9 cellular contexts compared by ENCODE assay signal in genomic region chr6:153131037-153131981, GRCh38. TPM values are rescaled to one million over a fixed set of nuclear protein-coding genes. Genes with fewer than 3 reads are reported as not detected.
DNase-seq lines count a peak whose midpoint lies in the region; ATAC-seq, FAIRE-seq and TF ChIP-seq lines count a peak whose summit lies in the region.
"Had no signal": no experiment of that assay in that cellular context is flagged by ENCODE, and none has a peak within 500 bp of the region (broad histone marks: within the 10 kb centered on the region; RNA-seq: fewer than 3 reads in every experiment).

A gene with protein sequence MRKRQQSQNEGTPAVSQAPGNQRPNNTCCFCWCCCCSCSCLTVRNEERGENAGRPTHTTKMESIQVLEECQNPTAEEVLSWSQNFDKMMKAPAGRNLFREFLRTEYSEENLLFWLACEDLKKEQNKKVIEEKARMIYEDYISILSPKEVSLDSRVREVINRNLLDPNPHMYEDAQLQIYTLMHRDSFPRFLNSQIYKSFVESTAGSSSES (minus strand): TSS chr6:153131282. CDS start chr6:153044018, 87,264 bp downstream.

- POLR2A ChIA-PET in GM10248 (lab: Yijun Ruan, JAX) = no interaction called here

- H3K79me2 ChIP-seq in MM.1S (ENCODE audit: low read length) = no peaks in the 10 kb centered on the region

- no peaks in the 10 kb centered on the region for H3K4me1 ChIP-seq in MM.1S (ENCODE audit: low read length)
- H3K4me1 ChIP-seq in endocrine pancreas (ENCODE audit: control insufficient read depth, insufficient read depth, low read length) = peaks cover 16% of the 10 kb centered on the region

- no peak within 1 kb of the TSS for H3K27ac ChIP-seq in MM.1S (ENCODE audit: low read length)
- peak within 1 kb of the TSS; percentile 74 for H3K27ac ChIP-seq in WERI-Rb-1

- no peaks in the 10 kb centered on the region for H3K36me3 ChIP-seq in MM.1S (replicated peaks; ENCODE audit: insufficient read depth, low read length)
- H3K36me3 ChIP-seq in WERI-Rb-1 = no peaks in the 10 kb centered on the region
- H3K36me3 ChIP-seq in endocrine pancreas (ENCODE audit: control insufficient read depth, insufficient read depth, low read length) = no peaks in the 10 kb centered on the region

- no peaks in the 10 kb centered on the region for H4K20me1 ChIP-seq in MM.1S (ENCODE audit: insufficient read depth, low read length)

- peak; percentile 47; the same call in 1 of the 2 replicates for TF ChIP-seq POLR2A in H54 (IDR thresholded peaks at IDR 0.05; ENCODE audit: low read depth, low read length)

- FAIRE-seq in H54 (lab: Jason Lieb, UNC) = no peak
- FAIRE-seq: colon had no signal

- ATAC-seq in stimulated activated naive CD8-positive, alpha-beta T cell treated with anti-CD3 and anti-CD28 coated beads, Interleukin-15, Interleukin-2, amounts not matched to agents 100 U/mL and 50 U/mL, for 24 hours = peak; percentile 63
- ATAC-seq in HG03520 (IDR thresholded peaks at IDR 0.05; ENCODE audit: unreplicated experiment) = no peak

- TF ChIP-seq CTCF in GM10248 (IDR thresholded peaks at IDR 0.05; ENCODE audit: control extremely low read depth, extremely low read depth, low read depth, missing control alignments) = no peak
- no peak for TF ChIP-seq CTCF in MM.1S (IDR thresholded peaks at IDR 0.05; ENCODE audit: low read length)
- TF ChIP-seq CTCF in WERI-Rb-1 (IDR thresholded peaks at IDR 0.05; ENCODE audit: low read depth, low read length) = no peak

- H3K9ac ChIP-seq in MM.1S (ENCODE audit: low read length) (no peak within 1 kb of the TSS), endocrine pancreas (ENCODE audit: control insufficient read depth, insufficient read depth, low read length) (peak within 1 kb of the TSS; percentile 81)

- 0 out of 2 replicates have a peak within 1 kb of the TSS, but pooled peaks have one; percentile 19 for H2AFZ ChIP-seq in MM.1S (ENCODE audit: low read length)

- H3K27me3 ChIP-seq in MM.1S (replicated peaks; ENCODE audit: insufficient read depth, low read length) (no peaks in the 10 kb centered on the region), WERI-Rb-1 (ENCODE audit: insufficient read depth, low read depth, severe bottlenecking) (no peaks in the 10 kb centered on the region), endocrine pancreas (ENCODE audit: control insufficient read depth, insufficient read depth, low read length) (no peaks in the 10 kb centered on the region)

- CTCF ChIA-PET in GM10248 (lab: Yijun Ruan, JAX) = no interaction called here

- peak within 1 kb of the TSS; percentile 65; the same call in 1 of the 2 replicates for H3K4me2 ChIP-seq in MM.1S (ENCODE audit: low read depth, low read length)

- H3K9me3 ChIP-seq in MM.1S (replicated peaks; ENCODE audit: insufficient read depth, low read length) (no peaks in the 10 kb centered on the region), WERI-Rb-1 (ENCODE audit: severe bottlenecking) (no peaks in the 10 kb centered on the region), endocrine pancreas (ENCODE audit: control insufficient read depth, low read length) (no peaks in the 10 kb centered on the region)

- H3K4me3 ChIP-seq in MM.1S (ENCODE audit: low read length) (peak within 1 kb of the TSS; percentile 59), WERI-Rb-1 (ENCODE audit: low read depth, low read length) (peak within 1 kb of the TSS; percentile 77), endocrine pancreas (ENCODE audit: control insufficient read depth, insufficient read depth, low read length) (peak within 1 kb of the TSS; percentile 92)

- no peaks in the 10 kb centered on the region for H3F3A ChIP-seq in MM.1S (ENCODE audit: insufficient read depth, low read length)

- H3K9me2 ChIP-seq in MM.1S (replicated peaks; ENCODE audit: insufficient read depth, low read length) = no peaks in the 10 kb centered on the region

- DNase-seq in GM10248 (ENCODE audit: extremely low spot score) (peak; percentile 81), H54 (ENCODE audit: insufficient read length, low spot score) (peak; percentile 81), MM.1S (peak; percentile 45), WERI-Rb-1 (peak; percentile 79), lung microvascular endothelial cell (ENCODE audit: low read depth in 2 of 2) (peak; percentile 82 to 84)
- DNase-seq in stimulated activated naive CD8-positive, alpha-beta T cell treated with anti-CD3 and anti-CD28 coated beads, Interleukin-15, Interleukin-2, amounts not matched to agents 100 U/mL and 50 U/mL, for 24 hours = peak; percentile 23

RNA-seq across cellular contexts. Expression of the gene that starts here (rescaled TPM):
- total RNA-seq in lung microvascular endothelial cell = 2.8 and 4.1 TPM in 2 replicates

Comparison
In these comparisons a context has a peak if more than half of its experiments do, and no peak if none do; other contexts are left out.
1. DNase-seq: peak in every context shown above with its lines; median percentile 83 in lung microvascular endothelial cell; 81 in GM10248; 81 in H54; 79 in WERI-Rb-1; 45 in MM.1S; 23 in stimulated activated naive CD8-positive, alpha-beta T cell treated with anti-CD3 and anti-CD28 coated beads, Interleukin-15, Interleukin-2, amounts not matched to agents 100 U/mL and 50 U/mL, for 24 hours.